ENCODE assay signal across 1 cellular context in genomic region chr10:6037975-6038624, GRCh38.
TF ChIP-seq lines count a peak whose summit lies in the region.

No MANE protein-coding gene starts in this region.

TF ChIP-seq in GM23338, 12 proteins besides CTCF, POLR2A, EP300 and RAD21 (continued from another document):
- TF ChIP-seq ZNF462 (CRISPR knock-in tag; IDR thresholded peaks at IDR 0.05) (no peak), POLR2AphosphoS5 (IDR thresholded peaks at IDR 0.05; ENCODE audit: low read depth) (no peak), EZH2 (IDR thresholded peaks at IDR 0.05; ENCODE audit: low read depth, unreplicated experiment) (no peak), REST (IDR thresholded peaks at IDR 0.05; ENCODE audit: unreplicated experiment) (no peak), STAT1 (IDR thresholded peaks at IDR 0.05; ENCODE audit: unreplicated experiment) (no peak), ZNF114 (CRISPR knock-in tag; IDR thresholded peaks at IDR 0.05) (no peak)
